ENCODE assay signal across 28 cellular contexts in the genomic region with DNA sequence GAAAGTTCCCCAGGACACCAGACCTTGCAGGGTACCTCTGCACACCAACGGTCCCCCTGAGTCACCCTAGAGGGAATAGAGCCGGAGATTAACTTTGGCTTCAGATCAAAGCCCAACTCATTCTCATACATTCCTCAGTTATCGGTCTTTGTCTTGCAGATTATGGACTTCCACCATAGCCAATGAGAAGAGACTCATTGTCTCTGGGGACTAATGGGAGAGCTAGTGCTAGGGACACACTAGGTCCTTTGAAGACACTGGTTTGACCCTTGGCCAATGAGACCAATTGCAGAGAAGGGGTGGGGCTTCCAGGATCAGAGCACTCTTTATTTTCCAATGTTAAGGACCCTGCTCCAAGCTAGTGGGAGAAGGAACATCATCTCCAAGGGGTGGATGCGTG. TPM values are rescaled to one million over a fixed set of nuclear protein-coding genes. Genes with fewer than 3 reads are reported as not detected.
"Had no signal": no experiment of that assay in that cellular context is flagged by ENCODE, and none has a peak within 500 bp of the region (broad histone marks: within the 10 kb centered on the region; RNA-seq: fewer than 3 reads in every experiment).

No MANE protein-coding gene starts in this region.

- H3K9ac ChIP-seq: KMS-11 had no signal

- H3K9me3 ChIP-seq: adrenal gland, Peyer's patch, SJSA1 had no signal

- H3K4me1 ChIP-seq: adrenal gland, Peyer's patch, SJSA1 had no signal

- H3K4me3 ChIP-seq: adrenal gland, Peyer's patch, SJSA1 had no signal

- FAIRE-seq: TTC549 had no signal

- H3K27ac ChIP-seq: adrenal gland, KMS-11, Peyer's patch, SJSA1, VCaP had no signal

- H3K4me2 ChIP-seq: KMS-11 had no signal

- H3K27me3 ChIP-seq: Peyer's patch had no signal

- H3K36me3 ChIP-seq: adrenal gland, Peyer's patch, SJSA1 had no signal

- DNase-seq: activated CD4-positive, alpha-beta memory T cell treated with anti-CD3 and anti-CD28 coated beads for 36 hours; activated CD4-positive, alpha-beta T cell treated with anti-CD3 and anti-CD28 coated beads, Interleukin-2, amount 10 ng/mL, durations not matched to agents 7 days and 5 days; activated CD4-positive, CD25-positive, alpha-beta regulatory T cell; activated CD8-positive, alpha-beta memory T cell treated with anti-CD3 and anti-CD28 coated beads for 24 hours; activated naive CD4-positive, alpha-beta T cell treated with anti-CD3 and anti-CD28 coated beads, Interleukin-2, amount 50 U/mL, for 16 hours; activated naive CD8-positive, alpha-beta T cell treated with anti-CD3 and anti-CD28 coated beads, Interleukin-2, amount 10 ng/mL, durations not matched to agents 7 days and 5 days; activated T-cell treated with anti-CD3 and anti-CD28 coated beads, Interleukin-2, amount 50 U/mL, for 4 hours; adrenal gland; anterior cingulate cortex; NCI-H1092; NCI-H1417 treated with DMSO at 0.1 percent for 48 hours; NCI-H1694 treated with DMSO at 0.1 percent for 48 hours; NCI-H2029 treated with DMSO at 0.1 percent for 48 hours; NCI-H510A treated with DMSO at 0.1 percent for 48 hours; NCI-H69; NK-92 treated with Interleukin-12 subunit alpha and Interleukin-12 subunit beta, amount 100 ng/mL, for 24 hours; OCI-M1; Peyer's patch; SHP77; T-helper 17 cell; T1000 had no signal

- ATAC-seq: activated T-cell treated with anti-CD3 and anti-CD28 coated beads, Interleukin-2, amount 50 U/mL, for 4 hours; T-helper 17 cell had no signal

RNA-seq across cellular contexts. Expression of gene KLK7, which starts 6.1 kb away (rescaled TPM):
- total RNA-seq: activated CD4-positive, alpha-beta memory T cell treated with anti-CD3 and anti-CD28 coated beads for 36 hours; activated CD4-positive, alpha-beta T cell treated with anti-CD3 and anti-CD28 coated beads, Interleukin-2, amount 10 ng/mL, durations not matched to agents 7 days and 5 days; activated naive CD8-positive, alpha-beta T cell treated with anti-CD3 and anti-CD28 coated beads, Interleukin-2, amount 10 ng/mL, durations not matched to agents 7 days and 5 days; activated T-cell treated with anti-CD3 and anti-CD28 coated beads, Interleukin-2, amount 50 U/mL, for 4 hours; activated T-helper 2 cell treated with anti-CD3 and anti-CD28 coated beads, Interferon-gamma antibody, Interleukin-2, Interleukin-4, amounts not matched to agents 10 μg/mL and 5 μg/mL and 100 μg/mL, durations not matched to agents 14 hours and 24 hours and 36 hours; adrenal gland; cardiac septum; MCF 10A; SJSA1; T-helper 17 cell had no signal

RNA-seq across cellular contexts. Expression of gene KLK6, which starts 8.2 kb away (rescaled TPM):
- total RNA-seq: activated CD4-positive, alpha-beta memory T cell treated with anti-CD3 and anti-CD28 coated beads for 36 hours; activated CD4-positive, alpha-beta T cell treated with anti-CD3 and anti-CD28 coated beads, Interleukin-2, amount 10 ng/mL, durations not matched to agents 7 days and 5 days; activated naive CD8-positive, alpha-beta T cell treated with anti-CD3 and anti-CD28 coated beads, Interleukin-2, amount 10 ng/mL, durations not matched to agents 7 days and 5 days; activated T-cell treated with anti-CD3 and anti-CD28 coated beads, Interleukin-2, amount 50 U/mL, for 4 hours; activated T-helper 2 cell treated with anti-CD3 and anti-CD28 coated beads, Interferon-gamma antibody, Interleukin-2, Interleukin-4, amounts not matched to agents 10 μg/mL and 5 μg/mL and 100 μg/mL, durations not matched to agents 14 hours and 24 hours and 36 hours; adrenal gland; cardiac septum; MCF 10A; Peyer's patch; SJSA1; T-helper 17 cell had no signal
- polyA plus RNA-seq: adrenal gland had no signal

RNA-seq across cellular contexts. Expression of gene KLK8, which starts 23.8 kb away (rescaled TPM):
- total RNA-seq: activated CD4-positive, alpha-beta memory T cell treated with anti-CD3 and anti-CD28 coated beads for 36 hours; activated CD4-positive, alpha-beta T cell treated with anti-CD3 and anti-CD28 coated beads, Interleukin-2, amount 10 ng/mL, durations not matched to agents 7 days and 5 days; activated naive CD8-positive, alpha-beta T cell treated with anti-CD3 and anti-CD28 coated beads, Interleukin-2, amount 10 ng/mL, durations not matched to agents 7 days and 5 days; activated T-cell treated with anti-CD3 and anti-CD28 coated beads, Interleukin-2, amount 50 U/mL, for 4 hours; activated T-helper 2 cell treated with anti-CD3 and anti-CD28 coated beads, Interferon-gamma antibody, Interleukin-2, Interleukin-4, amounts not matched to agents 10 μg/mL and 5 μg/mL and 100 μg/mL, durations not matched to agents 14 hours and 24 hours and 36 hours; adrenal gland; cardiac septum; MCF 10A; Peyer's patch; SJSA1; T-helper 17 cell had no signal

RNA-seq across cellular contexts. Expression of gene KLK5, which starts 24.8 kb away (rescaled TPM):
- total RNA-seq: activated CD4-positive, alpha-beta memory T cell treated with anti-CD3 and anti-CD28 coated beads for 36 hours; activated CD4-positive, alpha-beta T cell treated with anti-CD3 and anti-CD28 coated beads, Interleukin-2, amount 10 ng/mL, durations not matched to agents 7 days and 5 days; activated naive CD8-positive, alpha-beta T cell treated with anti-CD3 and anti-CD28 coated beads, Interleukin-2, amount 10 ng/mL, durations not matched to agents 7 days and 5 days; activated T-cell treated with anti-CD3 and anti-CD28 coated beads, Interleukin-2, amount 50 U/mL, for 4 hours; activated T-helper 2 cell treated with anti-CD3 and anti-CD28 coated beads, Interferon-gamma antibody, Interleukin-2, Interleukin-4, amounts not matched to agents 10 μg/mL and 5 μg/mL and 100 μg/mL, durations not matched to agents 14 hours and 24 hours and 36 hours; adrenal gland; cardiac septum; Peyer's patch; SJSA1; T-helper 17 cell had no signal
- polyA plus RNA-seq: adrenal gland had no signal

RNA-seq across cellular contexts. Expression of gene KLK10, which starts 41.9 kb away (rescaled TPM):
- total RNA-seq: activated CD4-positive, alpha-beta memory T cell treated with anti-CD3 and anti-CD28 coated beads for 36 hours; activated CD4-positive, alpha-beta T cell treated with anti-CD3 and anti-CD28 coated beads, Interleukin-2, amount 10 ng/mL, durations not matched to agents 7 days and 5 days; activated naive CD8-positive, alpha-beta T cell treated with anti-CD3 and anti-CD28 coated beads, Interleukin-2, amount 10 ng/mL, durations not matched to agents 7 days and 5 days; activated T-cell treated with anti-CD3 and anti-CD28 coated beads, Interleukin-2, amount 50 U/mL, for 4 hours; activated T-helper 2 cell treated with anti-CD3 and anti-CD28 coated beads, Interferon-gamma antibody, Interleukin-2, Interleukin-4, amounts not matched to agents 10 μg/mL and 5 μg/mL and 100 μg/mL, durations not matched to agents 14 hours and 24 hours and 36 hours; cardiac septum; MCF 10A; SJSA1; T-helper 17 cell had no signal
